Comparison of ENCODE assay signal across 25 cellular contexts in genomic region chr3:179828738-179829137, GRCh38.
"Had no signal": no experiment of that assay in that cellular context is flagged by ENCODE, and none has a peak within 500 bp of the region (broad histone marks: within the 10 kb centered on the region; RNA-seq: fewer than 3 reads in every experiment).

No MANE protein-coding gene starts in this region.

- DNase-seq: cortex of kidney; effector CD8-positive, alpha-beta T cell; effector memory CD8-positive, alpha-beta T cell; erythroblast; esophagus squamous epithelium; foreskin fibroblast; foreskin melanocyte; gastrocnemius medialis; glutamatergic neuron; head of caudate nucleus; heart right ventricle; hippocampal formation; left cardiac atrium; left lung; left ventricle myocardium superior; lower lobe of right lung; mesenchymal stem cell; mucosa of descending colon; naive B cell had no signal

- ATAC-seq: effector memory CD8-positive, alpha-beta T cell; esophagus mucosa; gastrocnemius medialis; heart right ventricle; left cardiac atrium; left lung; left ventricle myocardium superior; lower lobe of right lung; mucosa of descending colon had no signal

- FAIRE-seq: islet of Langerhans, keratinocyte had no signal

- H3K36me3 Mint-ChIP-seq: mesothelial cell of epicardium, naive B cell had no signal

- H3K4me3 Mint-ChIP-seq: dendritic cell treated with granulocyte-macrophage colony-stimulating factor and Interleukin-4, amounts not matched to agents 40 ng/mL and 50 ng/mL, for 4 days; effector memory CD8-positive, alpha-beta T cell; endodermal cell; mesothelial cell of epicardium; naive B cell had no signal

- H3K27ac Mint-ChIP-seq: dendritic cell treated with granulocyte-macrophage colony-stimulating factor and Interleukin-4, amounts not matched to agents 40 ng/mL and 50 ng/mL, for 4 days; effector memory CD8-positive, alpha-beta T cell; endodermal cell; mesothelial cell of epicardium; naive B cell had no signal

- H3K9me3 Mint-ChIP-seq: dendritic cell treated with granulocyte-macrophage colony-stimulating factor and Interleukin-4, amounts not matched to agents 40 ng/mL and 50 ng/mL, for 4 days; effector memory CD8-positive, alpha-beta T cell; endodermal cell; mesothelial cell of epicardium had no signal

- H3K4me1 Mint-ChIP-seq: naive B cell had no signal
